In the genomic region with DNA sequence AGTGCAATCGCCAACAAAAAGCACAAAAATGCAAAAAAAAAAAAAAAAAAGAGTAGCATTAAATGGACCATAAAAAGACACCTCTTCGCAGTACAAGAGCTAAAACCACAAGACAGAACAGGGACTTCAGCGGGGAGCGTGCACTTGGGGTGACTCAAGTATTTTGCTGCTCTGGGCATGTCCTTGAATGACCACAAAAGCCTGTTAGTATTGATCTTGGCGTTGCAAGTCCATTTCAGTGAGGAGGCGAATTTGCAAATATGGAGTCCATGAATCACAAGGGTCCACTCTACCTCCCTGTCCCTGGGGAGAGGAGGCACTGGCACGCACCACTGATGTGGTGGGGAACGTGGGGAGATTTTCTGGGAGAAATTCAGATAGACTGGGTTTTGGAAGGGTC, we compare ENCODE assay signal across 10 cellular contexts.
A peak's percentile ranks its signal among the peaks of the same experiment; 100 is the strongest.
DNase-seq lines count a peak whose midpoint lies in the region; ATAC-seq and TF ChIP-seq lines count a peak whose summit lies in the region.
"Had no signal": no experiment of that assay in that cellular context is flagged by ENCODE, and none has a peak within 500 bp of the region (broad histone marks: within the 10 kb centered on the region; RNA-seq: fewer than 3 reads in every experiment).

No MANE protein-coding gene starts in this region.

- H3K9ac ChIP-seq in mammary epithelial cell (ENCODE audit: insufficient read depth, low read length) = no peak overlapping the region
- no peak overlapping the region for H3K9ac ChIP-seq in endodermal cell (ENCODE audit: extremely low read depth, low read length, poor library complexity, severe bottlenecking)

- dilution Hi-C loops in mammary epithelial cell (cut with HindIII; ENCODE audit: low sequenced_read_pairs) = no loop called here

- H3K4me2 ChIP-seq in mammary epithelial cell (ENCODE audit: insufficient read depth, low read depth, low read length) = peak overlapping the region; percentile 15

- ATAC-seq in natural killer cell (peak in 2 of 3 donors; percentile 16 to 24), HG02623 (IDR thresholded peaks at IDR 0.05; ENCODE audit: unreplicated experiment) (no peak)

- H3K27me3 Mint-ChIP-seq in CD14-positive monocyte (ENCODE audit: low read depth in 3 of 3) (peaks cover 0 to 2% (median 0%) of the 10 kb centered on the region in 3 donors), natural killer cell (ENCODE audit: low read depth in 2 of 2) (no peaks in the 10 kb centered on the region), endodermal cell (ENCODE audit: insufficient read depth) (peaks cover 2% of the 10 kb centered on the region)

- intact Hi-C loops in CD14-positive monocyte (cut with micrococcal nuclease) (loop anchor here (5.0 kb wide), 2 partner anchors 90 to 110 kb away; partner anchors contain the start of genes KIFC3 (in 1 of the 2), USB1 (in 1 of the 2) and ZNF319 (in 1 of the 2)), mammary epithelial cell (cut with micrococcal nuclease) (no loop called here), natural killer cell (cut with micrococcal nuclease) (loop anchor here (10.0 kb wide), 3 partner anchors 87 to 317 kb away; partner anchors contain the start of genes CFAP20 and KIFC3)

- H3K4me1 Mint-ChIP-seq in CD14-positive monocyte = peaks cover 58% of the 10 kb centered on the region
- H3K4me1 Mint-ChIP-seq in natural killer cell = peaks cover 54 to 56% of the 10 kb centered on the region in 2 donors
- peaks cover 8% of the 10 kb centered on the region for H3K4me1 Mint-ChIP-seq in endodermal cell

- H3K27ac Mint-ChIP-seq in CD14-positive monocyte (peak overlapping the region in 5 of 7 donors; percentile 57 to 97 (median 95)), natural killer cell (peak overlapping the region; percentile 54 to 68), endodermal cell (no peak overlapping the region)

- BruUV-seq in mammary epithelial cell (replicated peaks; lab: Mats Ljungman, UMichigan) = no TSS peak

- 69% methylated on average over 8 of the region's 8 CpGs for WGBS in mammary epithelial cell (ENCODE audit: low coverage, missing lambda C conversion rate)
- WGBS in endodermal cell (ENCODE audit: insufficient coverage in 1 of 2, insufficient read length in 1 of 2), 2 experiments = 92 to 97% methylated on average over 6 to 8 of the region's 8 CpGs

- no peaks in the 10 kb centered on the region for H3K79me2 ChIP-seq in mammary epithelial cell (ENCODE audit: insufficient read depth, low read length)

- H3K4me1 ChIP-seq in mammary epithelial cell (ENCODE audit: insufficient read depth, low read length) (peaks cover 18% of the 10 kb centered on the region), endodermal cell (ENCODE audit: control insufficient read depth, insufficient read depth, low read length) (no peaks in the 10 kb centered on the region)

- no peaks in the 10 kb centered on the region for H3K36me3 ChIP-seq in MG63
- no peaks in the 10 kb centered on the region for H3K36me3 ChIP-seq in mammary epithelial cell (ENCODE audit: insufficient read depth, low read length)
- H3K36me3 ChIP-seq in endodermal cell (ENCODE audit: control insufficient read depth, insufficient read depth, low read length) = no peaks in the 10 kb centered on the region

- in situ Hi-C loops in mammary epithelial cell (cut with MboI; ENCODE audit: low sequenced_read_pairs in 2 of 2) (loop anchor here in 1 of 2 donors (25.0 kb wide), 1 partner anchor 305 kb away; no protein-coding TSS in a partner anchor), GM13976 (cut with MboI; ENCODE audit: low sequenced_read_pairs, unreplicated experiment) (loop anchor here (10.0 kb wide), 1 partner anchor 113 kb away; the partner anchor contains the start of genes USB1 and ZNF319)

- H2AFZ ChIP-seq in mammary epithelial cell (ENCODE audit: low read depth, low read length) = no peak overlapping the region

- peak; percentile 25 for DNase-seq in CD14-positive monocyte (ENCODE audit: low spot score)
- peak; percentile 81 for DNase-seq in MG63
- peak; percentile 88 for DNase-seq in mammary epithelial cell
- DNase-seq in natural killer cell = no peak
- no peak for DNase-seq in GM13976 (ENCODE audit: low spot score)
- no peak for DNase-seq in endodermal cell
- DNase-seq in activated CD4-positive, alpha-beta T cell treated with anti-CD3 and anti-CD28 coated beads, Interleukin-2, amount 50 U/mL, for 48 hours = no peak
- DNase-seq: NCI-H524 treated with DMSO at 0.1 percent for 48 hours; stimulated activated CD4-positive, alpha-beta T cell treated with anti-CD3 and anti-CD28 coated beads, Interleukin-15, amount 100 ng/mL, for 24 hours had no signal

- peak overlapping the region in 1 of 2 donors; percentile 35 for H3K4me3 Mint-ChIP-seq in CD14-positive monocyte
- H3K4me3 Mint-ChIP-seq in natural killer cell = peak overlapping the region; percentile 73
- H3K4me3 Mint-ChIP-seq in endodermal cell = no peak overlapping the region

- H3K4me3 ChIP-seq in MG63 = no peak overlapping the region
- H3K4me3 ChIP-seq in mammary epithelial cell (replicated peaks in 1 of 3; ENCODE audit: insufficient read depth in 1 of 3, low read depth in 2 of 3, low read length in 3 of 3) = no peak overlapping the region
- H3K4me3 ChIP-seq in endodermal cell (ENCODE audit: low read length) = no peak overlapping the region

- no peaks in the 10 kb centered on the region for H4K20me1 ChIP-seq in mammary epithelial cell (ENCODE audit: insufficient read depth, low read length)

- H3K27me3 ChIP-seq in MG63 (no peaks in the 10 kb centered on the region), mammary epithelial cell (ENCODE audit: insufficient read depth, low read length) (no peaks in the 10 kb centered on the region), endodermal cell (ENCODE audit: control insufficient read depth, insufficient read depth, low read length, poor library complexity, severe bottlenecking) (no peaks in the 10 kb centered on the region)

- peaks cover 0 to 3% (median 0%) of the 10 kb centered on the region in 7 donors for H3K9me3 Mint-ChIP-seq in CD14-positive monocyte
- H3K9me3 Mint-ChIP-seq in natural killer cell = no peaks in the 10 kb centered on the region
- H3K9me3 Mint-ChIP-seq in endodermal cell = no peaks in the 10 kb centered on the region

- no peaks in the 10 kb centered on the region for H3K9me3 ChIP-seq in MG63
- H3K9me3 ChIP-seq in mammary epithelial cell (replicated peaks; ENCODE audit: insufficient read depth, low read length) = no peaks in the 10 kb centered on the region
- H3K9me3 ChIP-seq in endodermal cell (ENCODE audit: control insufficient read depth, low read length) = no peaks in the 10 kb centered on the region

- no peak overlapping the region for H3K27ac ChIP-seq in mammary epithelial cell (ENCODE audit: insufficient read depth, low read depth, low read length)
- H3K27ac ChIP-seq in endodermal cell (ENCODE audit: low read depth, low read length) = no peak overlapping the region

- H3K36me3 Mint-ChIP-seq in CD14-positive monocyte = no peaks in the 10 kb centered on the region
- H3K36me3 Mint-ChIP-seq in natural killer cell = no peaks in the 10 kb centered on the region
- H3K36me3 Mint-ChIP-seq in endodermal cell (ENCODE audit: low read depth) = no peaks in the 10 kb centered on the region

- CTCF ChIA-PET in mammary epithelial cell (lab: Charles Lee; ENCODE audit: low non-redundant PET) = interaction anchor here (0.6 kb wide), 1 partner anchor 194 kb away, joined by 5 read pairs; no protein-coding TSS in a partner anchor

- TF ChIP-seq CTCF in CD14-positive monocyte (IDR thresholded peaks at IDR 0.05) (no peak), mammary epithelial cell (conservative IDR thresholded peaks at IDR 0.05 in 1 of 2, IDR thresholded peaks at IDR 0.05 in 1 of 2; ENCODE audit: extremely low read depth in 1 of 2, insufficient read depth in 1 of 2, low read depth in 1 of 2, low read length in 2 of 2) (no peak), natural killer cell (IDR thresholded peaks at IDR 0.05) (no peak), GM13976 (IDR thresholded peaks at IDR 0.05; ENCODE audit: borderline replicate concordance, control extremely low read depth, extremely low read depth, insufficient read depth, missing control alignments) (no peak), endodermal cell (conservative IDR thresholded peaks at IDR 0.05) (no peak)

Comparison
In these comparisons a context has a peak if more than half of its experiments do, and no peak if none do; other contexts are left out.
1. DNase-seq: peak in CD14-positive monocyte (single experiment), MG63 (single experiment) and mammary epithelial cell (single experiment); none in natural killer cell (single experiment), GM13976 (single experiment), endodermal cell (single experiment) and activated CD4-positive, alpha-beta T cell treated with anti-CD3 and anti-CD28 coated beads, Interleukin-2, amount 50 U/mL, for 48 hours (0 of 2).